In genomic region chr11:65454311-65454695, GRCh38 we compare ENCODE assay signal across 8 cellular contexts. TPM values are rescaled to one million over a fixed set of nuclear protein-coding genes. Genes with fewer than 3 reads are reported as not detected.
DNase-seq lines count a peak whose midpoint lies in the region; ATAC-seq lines count a peak whose summit lies in the region.

No MANE protein-coding gene starts in this region.

- WGBS in HUES64, result 92% methylated on average over 10 of the region's 10 CpGs

- H3K27me3 ChIP-seq in ACC112 (ENCODE audit: insufficient read depth, low read length) (no peaks in the 10 kb centered on the region), HUES64 (ENCODE audit: insufficient read depth, low read length) (peaks cover 50% of the 10 kb centered on the region), muscle layer of duodenum (ENCODE audit: low read depth, low read length) (no peaks in the 10 kb centered on the region)

- H2AFZ ChIP-seq in ACC112 (ENCODE audit: low read length, unreplicated experiment), result no peak overlapping the region

- DNase-seq in pons (ENCODE audit: low spot score), result no peak
- no peak for DNase-seq in dermis blood vessel endothelial cell
- no peak for DNase-seq in ureter (ENCODE audit: low spot score)

- peaks cover 7% of the 10 kb centered on the region; the same call in 1 of the 2 replicates for H3K36me3 ChIP-seq in ACC112 (ENCODE audit: insufficient read depth, low read length)
- H3K36me3 ChIP-seq in HUES64 (ENCODE audit: insufficient read depth, low read length), result no peaks in the 10 kb centered on the region
- H3K36me3 ChIP-seq in muscle layer of duodenum (ENCODE audit: control insufficient read depth in 1 of 2, insufficient read depth in 2 of 2, low read length in 2 of 2), result no peaks in the 10 kb centered on the region

- H3K27ac ChIP-seq in ACC112 (ENCODE audit: low read depth, low read length) (peak overlapping the region; percentile 81), HUES64 (ENCODE audit: low read depth, low read length) (no peak overlapping the region), cingulate gyrus (ENCODE audit: low read depth, low read length) (peak overlapping the region; percentile 91), muscle layer of duodenum (ENCODE audit: low read length) (peak overlapping the region; percentile 85)

- H3K9me3 ChIP-seq in HUES64 (ENCODE audit: insufficient read depth, low read depth, low read length), result no peaks in the 10 kb centered on the region
- no peaks in the 10 kb centered on the region for H3K9me3 ChIP-seq in muscle layer of duodenum (ENCODE audit: control insufficient read depth in 1 of 2, low read length in 2 of 2)

- H3K79me2 ChIP-seq in ACC112 (ENCODE audit: control insufficient read depth, insufficient read depth, low read length, unreplicated experiment), result peaks cover 18% of the 10 kb centered on the region

- no peak overlapping the region for H3K9ac ChIP-seq in HUES64 (ENCODE audit: low read depth, low read length)

- H3K4me1 ChIP-seq in ACC112 (ENCODE audit: control insufficient read depth, insufficient read depth, low read length, unreplicated experiment), result peaks cover 29% of the 10 kb centered on the region
- 0 out of 2 replicates have a peak, but pooled peaks cover 1% of the 10 kb centered on the region for H3K4me1 ChIP-seq in HUES64 (ENCODE audit: insufficient read depth, low read length)
- H3K4me1 ChIP-seq in muscle layer of duodenum (ENCODE audit: control insufficient read depth in 1 of 2, insufficient read depth in 2 of 2, low read length in 2 of 2), result peaks cover 0 to 4% of the 10 kb centered on the region in 2 donors

- H3K4me3 ChIP-seq in ACC112 (ENCODE audit: low read depth, low read length), result peak overlapping the region; percentile 82
- peak overlapping the region; percentile 47; the same call in 1 of the 2 replicates for H3K4me3 ChIP-seq in HUES64 (ENCODE audit: low read length)
- H3K4me3 ChIP-seq in muscle layer of duodenum (ENCODE audit: low read depth in 1 of 2, low read length in 2 of 2), result peak overlapping the region; percentile 54 to 65

- no peak for ATAC-seq in HG03432 (IDR thresholded peaks at IDR 0.05; ENCODE audit: unreplicated experiment)

RNA-seq across cellular contexts. Expression of gene NEAT1, which starts 31.7 kb away (rescaled TPM):
- 3.6 TPM for polyA plus RNA-seq in HUES64 (2013, experiment 1 of 2)
- polyA plus RNA-seq in HUES64 (2013, experiment 2 of 2), result 3.6 TPM
- 50.4 and 189 TPM in 2 replicates for total RNA-seq in dermis blood vessel endothelial cell
- 1,155 TPM for total RNA-seq in ureter

RNA-seq across cellular contexts. Expression of gene MALAT1, which starts 44.5 kb away (rescaled TPM):
- 392 TPM for polyA plus RNA-seq in HUES64 (2013, experiment 1 of 2)
- polyA plus RNA-seq in HUES64 (2013, experiment 2 of 2), result 461 TPM
- total RNA-seq in dermis blood vessel endothelial cell, result 2,930 and 8,332 TPM in 2 replicates
- 19,443 TPM for total RNA-seq in ureter
